8 cellular contexts compared by ENCODE assay signal in genomic region chr10:73810735-73811465, GRCh38. TPM values are rescaled to one million over a fixed set of nuclear protein-coding genes. Genes with fewer than 3 reads are reported as not detected.
DNase-seq lines count a peak whose midpoint lies in the region; ATAC-seq and TF ChIP-seq lines count a peak whose summit lies in the region.

No MANE protein-coding gene starts in this region.

- H3K4me2 ChIP-seq in neuronal stem cell (ENCODE audit: insufficient read depth, low read length, poor library complexity, severe bottlenecking) = peak overlapping the region; percentile 84

- peak overlapping the region; percentile 96 for H3K9ac ChIP-seq in neuronal stem cell (ENCODE audit: low read depth, low read length, poor library complexity)

- H3K27me3 ChIP-seq in esophagus muscularis mucosa (peaks cover 0 to 3% (median 0%) of the 10 kb centered on the region in 4 donors), neuronal stem cell (ENCODE audit: control insufficient read depth in 3 of 3, insufficient read depth in 3 of 3, low read depth in 1 of 3, low read length in 3 of 3) (no peaks in the 10 kb centered on the region), tibial artery (no peaks in the 10 kb centered on the region)

- peak overlapping the region; percentile 90 for H3K27ac ChIP-seq in KOPT-K1 (ENCODE audit: low read depth, low read length, poor library complexity, severe bottlenecking)
- H3K27ac ChIP-seq in esophagus muscularis mucosa (replicated peaks in 1 of 4) = peak overlapping the region; percentile 94 to 99 (median 96)
- H3K27ac ChIP-seq in neuronal stem cell (replicated peaks; ENCODE audit: low read length) = no peak overlapping the region
- peak overlapping the region; percentile 93 to 94 for H3K27ac ChIP-seq in tibial artery

- H2AFZ ChIP-seq in neuronal stem cell (ENCODE audit: low read length) = peak overlapping the region; percentile 95

- H4K91ac ChIP-seq in neuronal stem cell (ENCODE audit: low read depth, low read length, poor library complexity) = no peak overlapping the region

- intact Hi-C loops in esophagus muscularis mucosa (cut with DNase I) (no loop called here), tibial artery (cut with DNase I; ENCODE audit: low total_unique reads) (no loop called here)

- H4K8ac ChIP-seq in neuronal stem cell (ENCODE audit: low read depth, low read length) = no peak overlapping the region

- H3K18ac ChIP-seq in neuronal stem cell (ENCODE audit: low read length) = peak overlapping the region; percentile 92

- TF ChIP-seq EP300 in esophagus muscularis mucosa (IDR thresholded peaks at IDR 0.05) = no peak

- DNase-seq in EH (ENCODE audit: low read depth) = peak; percentile 28
- peak; percentile 81 for DNase-seq in activated CD8-positive, alpha-beta memory T cell treated with anti-CD3 and anti-CD28 coated beads, Interleukin-2, amount 50 U/mL, for 48 hours
- DNase-seq in esophagus muscularis mucosa (ENCODE audit: extremely low spot score) = no peak
- DNase-seq in neuronal stem cell (ENCODE audit: low spot score) = no peak
- no peak for DNase-seq in tibial artery
- DNase-seq in NCI-H187 treated with DMSO at 0.1 percent for 48 hours (lab: John Stamatoyannopoulos, UW) = no peak

- TF ChIP-seq POLR2A in esophagus muscularis mucosa (IDR thresholded peaks at IDR 0.05; ENCODE audit: low read depth) = no peak

- WGBS in esophagus muscularis mucosa = 3% methylated on average over 16 of the region's 63 CpGs
- WGBS in neuronal stem cell (ENCODE audit: extremely low coverage in 2 of 2, insufficient read length in 2 of 2, insufficient replicate concordance in 1 of 2), 2 donors = no CpG with 5 or more reads among the region's 63 CpGs

- no peak overlapping the region for H2AK5ac ChIP-seq in neuronal stem cell (ENCODE audit: low read depth, low read length)

- no peak overlapping the region for H2BK12ac ChIP-seq in neuronal stem cell (ENCODE audit: low read length)

- no peak overlapping the region for H2BK120ac ChIP-seq in neuronal stem cell (ENCODE audit: low read depth, low read length)

- ATAC-seq in GM21717 (IDR thresholded peaks at IDR 0.05; ENCODE audit: unreplicated experiment) = peak; percentile 24

- H2BK15ac ChIP-seq in neuronal stem cell (ENCODE audit: low read length) = peak overlapping the region; percentile 51

- H3K4ac ChIP-seq in neuronal stem cell (ENCODE audit: low read length) = no peak overlapping the region

- peak overlapping the region; percentile 97 for H3K23ac ChIP-seq in neuronal stem cell (ENCODE audit: low read depth, low read length, poor library complexity)

- H3K4me3 ChIP-seq in esophagus muscularis mucosa (peak overlapping the region; percentile 92 to 97 (median 93)), neuronal stem cell (ENCODE audit: low read length in 2 of 2) (peak overlapping the region; percentile 87 to 97), tibial artery (peak overlapping the region; percentile 84 to 86)

- H3K36me3 ChIP-seq in KOPT-K1 (ENCODE audit: insufficient read depth, low read length) (peaks cover 71% of the 10 kb centered on the region), esophagus muscularis mucosa (peaks cover 41 to 67% (median 52%) of the 10 kb centered on the region in 4 donors), neuronal stem cell (replicated peaks in 1 of 2; ENCODE audit: control insufficient read depth in 2 of 2, insufficient read depth in 2 of 2, low read length in 2 of 2) (peaks cover 25 to 59% of the 10 kb centered on the region in 2 donors), tibial artery (peaks cover 47 to 69% (median 49%) of the 10 kb centered on the region in 3 donors)

- H2BK5ac ChIP-seq in neuronal stem cell (ENCODE audit: low read length) = peak overlapping the region; percentile 77

- H3K9me3 ChIP-seq in KOPT-K1 (ENCODE audit: insufficient read depth, low read length, poor library complexity, severe bottlenecking) = no peaks in the 10 kb centered on the region
- no peaks in the 10 kb centered on the region for H3K9me3 ChIP-seq in esophagus muscularis mucosa
- no peaks in the 10 kb centered on the region for H3K9me3 ChIP-seq in neuronal stem cell (replicated peaks in 1 of 2; ENCODE audit: control insufficient read depth in 2 of 2, insufficient read depth in 1 of 2, low read depth in 1 of 2, low read length in 2 of 2)
- no peaks in the 10 kb centered on the region for H3K9me3 ChIP-seq in tibial artery

- TF ChIP-seq CTCF in esophagus muscularis mucosa (IDR thresholded peaks at IDR 0.05) = no peak
- no peak for TF ChIP-seq CTCF in tibial artery (IDR thresholded peaks at IDR 0.05)

- H3K4me1 ChIP-seq in esophagus muscularis mucosa (peaks cover 16 to 54% (median 43%) of the 10 kb centered on the region in 4 donors), neuronal stem cell (ENCODE audit: control insufficient read depth in 2 of 2, insufficient read depth in 1 of 2, low read depth in 1 of 2, low read length in 2 of 2) (peaks cover 0 to 6% of the 10 kb centered on the region in 2 donors), tibial artery (peaks cover 0 to 27% (median 17%) of the 10 kb centered on the region in 4 donors)

- no peak overlapping the region for H3K14ac ChIP-seq in neuronal stem cell (ENCODE audit: low read length)

- no peaks in the 10 kb centered on the region for H3K79me1 ChIP-seq in neuronal stem cell (ENCODE audit: low read depth, low read length)

RNA-seq across cellular contexts. Expression of gene NDST2, which starts 0.5 kb away (rescaled TPM):
- 10 to 100 TPM; 26.8 to 38.3 (median 31.1) TPM for total RNA-seq in esophagus muscularis mucosa
- polyA plus RNA-seq in neuronal stem cell (2013, experiment 1 of 2) = 14.3 TPM
- polyA plus RNA-seq in neuronal stem cell (2013, experiment 2 of 2) = 14.9 TPM

RNA-seq across cellular contexts. Expression of gene ZSWIM8, which starts 25.5 kb away (rescaled TPM):
- 100 to 1,000 TPM in 3 of 4 donors, 10 to 100 TPM in 1; 66.4 to 123 (median 107) TPM for total RNA-seq in esophagus muscularis mucosa
- polyA plus RNA-seq in neuronal stem cell (2013, experiment 1 of 2) = 39.1 TPM
- 45.8 TPM for polyA plus RNA-seq in neuronal stem cell (2013, experiment 2 of 2)

RNA-seq across cellular contexts. Expression of gene CHCHD1, which starts 29.1 kb away (rescaled TPM):
- 10 to 100 TPM; 14.9 to 32.0 (median 25.6) TPM for total RNA-seq in esophagus muscularis mucosa
- 123 TPM for polyA plus RNA-seq in neuronal stem cell (2013, experiment 1 of 2)
- 123 TPM for polyA plus RNA-seq in neuronal stem cell (2013, experiment 2 of 2)

Comparison
In these comparisons a context has a peak if more than half of its experiments do, and no peak if none do; other contexts are left out.
1. DNase-seq: peak in EH (single experiment) and activated CD8-positive, alpha-beta memory T cell treated with anti-CD3 and anti-CD28 coated beads, Interleukin-2, amount 50 U/mL, for 48 hours (single experiment); none in esophagus muscularis mucosa (single experiment), neuronal stem cell (single experiment), tibial artery (0 of 2) and NCI-H187 treated with DMSO at 0.1 percent for 48 hours (single experiment).
2. Peak in every context shown above with its lines, with median percentiles within 50 percentile points of each other: H3K4me3 ChIP-seq.